ENCODE assay signal across 8 cellular contexts in genomic region chr22:41444360-41445170, GRCh38. TPM values are rescaled to one million over a fixed set of nuclear protein-coding genes. Genes with fewer than 3 reads are reported as not detected.
DNase-seq lines count a peak whose midpoint lies in the region; ATAC-seq and TF ChIP-seq lines count a peak whose summit lies in the region.

No MANE protein-coding gene starts in this region.

- DNase-seq in Caki2 (ENCODE audit: low read depth) = peak; percentile 95
- peak; percentile 95 for DNase-seq in HuH-7 (ENCODE audit: low spot score)
- peak; percentile 95 for DNase-seq in PC-3
- peak; percentile 77 for DNase-seq in activated T-cell treated with anti-CD3 and anti-CD28 coated beads, Interleukin-2, amount 50 U/mL, for 1 hour
- DNase-seq in epithelial cell of prostate (ENCODE audit: low read depth, low spot score) = peak; percentile 74
- peak; percentile 55 to 71 for DNase-seq in stimulated activated CD8-positive, alpha-beta memory T cell treated with anti-CD3 and anti-CD28 coated beads, Interleukin-2, amount 100 ng/mL, for 1 hour (ENCODE audit: low read depth in 2 of 2)

- H3K4me2 ChIP-seq in PC-3 (ENCODE audit: low read length) = peak overlapping the region; percentile 77

- H3K9me2 ChIP-seq in PC-3 (replicated peaks; ENCODE audit: low read length) = no peaks in the 10 kb centered on the region

- H3K4me3 ChIP-seq in PC-3 (ENCODE audit: low read length) (peak overlapping the region; percentile 82), mononuclear cell (ENCODE audit: low read length) (peak overlapping the region; percentile 67)

- intact Hi-C loops in PC-3 (cut with micrococcal nuclease) = no loop called here

- H3K27me3 ChIP-seq in PC-3 (ENCODE audit: low read length) (no peaks in the 10 kb centered on the region), mononuclear cell (ENCODE audit: insufficient read depth, low read length) (no peaks in the 10 kb centered on the region)

- H3K27ac ChIP-seq in PC-3 (ENCODE audit: low read length) (peak overlapping the region; percentile 14), epithelial cell of prostate (peak overlapping the region; percentile 94)

- H2AFZ ChIP-seq in PC-3 (ENCODE audit: low read length) = peak overlapping the region; percentile 54; the same call in 1 of the 2 replicates

- peaks cover 71% of the 10 kb centered on the region for H3K79me2 ChIP-seq in PC-3 (ENCODE audit: low read length)

- ATAC-seq in GM21447 (IDR thresholded peaks at IDR 0.05; ENCODE audit: unreplicated experiment) = peak; percentile 46
- ATAC-seq in PC-3 = peak; percentile 62

- peaks cover 4% of the 10 kb centered on the region; the same call in 1 of the 2 replicates for H3K4me1 ChIP-seq in PC-3 (ENCODE audit: insufficient read depth, low read length)
- H3K4me1 ChIP-seq in mononuclear cell (ENCODE audit: insufficient read depth, low read length) = peaks cover 23% of the 10 kb centered on the region

- no peak for TF ChIP-seq CTCF in PC-3 (conservative IDR thresholded peaks at IDR 0.05; ENCODE audit: low read depth, low read length)

- POLR2A ChIA-PET in PC-3 (lab: Charles Lee; ENCODE audit: unreplicated experiment) = no interaction called here

- H3K9me3 ChIP-seq in PC-3 (ENCODE audit: low read length) (no peaks in the 10 kb centered on the region), mononuclear cell (ENCODE audit: low read depth, low read length) (no peaks in the 10 kb centered on the region)

- in situ Hi-C loops in Caki2 (cut with HindIII; ENCODE audit: low pct_unique_long_range_greater_than_20kb, low sequenced_read_pairs) = no loop called here

- H3K36me3 ChIP-seq in PC-3 (ENCODE audit: low read depth, low read length) = peaks cover 4% of the 10 kb centered on the region; the same call in 1 of the 2 replicates

- H4K20me1 ChIP-seq in PC-3 (ENCODE audit: low read length) = peaks cover 17% of the 10 kb centered on the region

- H3K9ac ChIP-seq in PC-3 (ENCODE audit: low read length) = peak overlapping the region; percentile 97

- H3F3A ChIP-seq in PC-3 (ENCODE audit: low read length, unreplicated experiment) = no peaks in the 10 kb centered on the region

- no TSS peak for BruUV-seq in PC-3 (replicated peaks; lab: Mats Ljungman, UMichigan)

- CTCF ChIA-PET in PC-3 (lab: Charles Lee) = no interaction called here

RNA-seq across cellular contexts. Expression of gene TOB2, which starts 2.0 kb away (rescaled TPM):
- total RNA-seq in Caki2 (2014; rRNA removed; shearing (Covaris generic); ENCODE audit: low replicate concordance) = 24.2 and 30.9 TPM in 2 replicates
- total RNA-seq in PC-3 (2014; rRNA removed) (12.8 and 13.5 TPM in 2 replicates), mononuclear cell (7.2 TPM)

RNA-seq across cellular contexts. Expression of gene PHF5A, which starts 23.9 kb away (rescaled TPM):
- 131 and 134 TPM in 2 replicates for total RNA-seq in Caki2 (2014; rRNA removed; shearing (Covaris generic); ENCODE audit: low replicate concordance)
- total RNA-seq in PC-3 (2014; rRNA removed) (76.5 and 80.4 TPM in 2 replicates), mononuclear cell (55.4 TPM)

RNA-seq across cellular contexts. Expression of gene ACO2, which starts 24.4 kb away (rescaled TPM):
- 117 and 152 TPM in 2 replicates for total RNA-seq in Caki2 (2014; rRNA removed; shearing (Covaris generic); ENCODE audit: low replicate concordance)
- 118 and 130 TPM in 2 replicates for total RNA-seq in PC-3 (2014; rRNA removed)
- 41.6 TPM for total RNA-seq in mononuclear cell

Comparison
In these comparisons a context has a peak if more than half of its experiments do, and no peak if none do; other contexts are left out.
1. Peak in every context shown above with its lines: DNase-seq, ATAC-seq, H3K4me3 ChIP-seq and H3K27ac ChIP-seq.